ENCODE assay signal across 1 cellular context in the genomic region with DNA sequence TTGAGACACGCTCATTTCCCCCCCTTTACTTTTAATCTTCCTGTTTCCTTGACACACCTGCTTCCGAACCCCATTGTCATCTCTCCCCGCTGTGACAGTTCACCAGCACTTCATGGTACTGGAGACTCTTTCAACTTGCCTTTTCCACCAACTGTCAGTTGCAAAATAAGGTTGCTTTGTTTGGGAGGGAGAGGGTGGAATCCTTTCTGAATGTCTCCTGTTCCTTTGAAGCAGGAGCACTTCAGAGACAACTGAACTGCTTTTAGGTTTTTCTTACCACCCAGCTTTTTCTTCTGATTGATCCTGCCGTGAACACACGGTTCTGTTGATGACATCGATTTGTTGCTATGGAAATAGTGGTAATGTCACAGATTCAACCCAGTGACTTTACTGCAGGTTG.
TF ChIP-seq lines count a peak whose summit lies in the region.

No MANE protein-coding gene starts in this region.

TF ChIP-seq in SK-N-SH, 30 proteins besides CTCF, POLR2A, EP300 and RAD21:
- TF ChIP-seq MEF2A (IDR thresholded peaks at IDR 0.05; ENCODE audit: borderline replicate concordance, low read depth) (no peak), TEAD4 (IDR thresholded peaks at IDR 0.05; ENCODE audit: borderline replicate concordance, insufficient read depth) (no peak), SIN3A (IDR thresholded peaks at IDR 0.05; ENCODE audit: borderline replicate concordance, low read depth, low read length) (no peak), ELF1 (IDR thresholded peaks at IDR 0.05) (no peak)
- TF ChIP-seq, protein P1, sequence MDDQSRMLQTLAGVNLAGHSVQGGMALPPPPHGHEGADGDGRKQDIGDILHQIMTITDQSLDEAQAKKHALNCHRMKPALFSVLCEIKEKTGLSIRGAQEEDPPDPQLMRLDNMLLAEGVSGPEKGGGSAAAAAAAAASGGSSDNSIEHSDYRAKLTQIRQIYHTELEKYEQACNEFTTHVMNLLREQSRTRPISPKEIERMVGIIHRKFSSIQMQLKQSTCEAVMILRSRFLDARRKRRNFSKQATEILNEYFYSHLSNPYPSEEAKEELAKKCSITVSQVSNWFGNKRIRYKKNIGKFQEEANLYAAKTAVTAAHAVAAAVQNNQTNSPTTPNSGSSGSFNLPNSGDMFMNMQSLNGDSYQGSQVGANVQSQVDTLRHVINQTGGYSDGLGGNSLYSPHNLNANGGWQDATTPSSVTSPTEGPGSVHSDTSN (IDR thresholded peaks at IDR 0.05): no peak
